Comparison of ENCODE assay signal across 1 cellular context in genomic region chr3:45011756-45012441, GRCh38.
TF ChIP-seq lines count a peak whose summit lies in the region.

No MANE protein-coding gene starts in this region.

TF ChIP-seq in SK-N-SH, 30 proteins besides CTCF, POLR2A, EP300 and RAD21 (continued from another document):
- TF ChIP-seq PBX3 (IDR thresholded peaks at IDR 0.05) = peak; percentile 72; the same call in 1 of the 2 replicates
- TF ChIP-seq GATA2 (CRISPR knock-in tag; IDR thresholded peaks at IDR 0.05) = no peak
- TF ChIP-seq NFIC (IDR thresholded peaks at IDR 0.05; ENCODE audit: borderline replicate concordance) = peak; percentile 16; the same call in 1 of the 2 replicates
- TF ChIP-seq YY1 (IDR thresholded peaks at IDR 0.05; ENCODE audit: low read depth) = peak; percentile 30; the same call in 1 of the 2 replicates
- peak; percentile 75 for TF ChIP-seq TEAD4 (IDR thresholded peaks at IDR 0.05; ENCODE audit: borderline replicate concordance, insufficient read depth)
- no peak for TF ChIP-seq REST (IDR thresholded peaks at IDR 0.05; ENCODE audit: low read depth, low read length)
- TF ChIP-seq NRF1 (IDR thresholded peaks at IDR 0.05; ENCODE audit: low read depth, low read length) = no peak
- no peak for TF ChIP-seq MAX (IDR thresholded peaks at IDR 0.05; ENCODE audit: low read depth)
- TF ChIP-seq FOSL2 (IDR thresholded peaks at IDR 0.05; ENCODE audit: borderline replicate concordance, low read depth) = no peak
- no peak for TF ChIP-seq MEF2A (IDR thresholded peaks at IDR 0.05; ENCODE audit: borderline replicate concordance, low read depth)
